Comparison of ENCODE assay signal across 11 cellular contexts in the genomic region with DNA sequence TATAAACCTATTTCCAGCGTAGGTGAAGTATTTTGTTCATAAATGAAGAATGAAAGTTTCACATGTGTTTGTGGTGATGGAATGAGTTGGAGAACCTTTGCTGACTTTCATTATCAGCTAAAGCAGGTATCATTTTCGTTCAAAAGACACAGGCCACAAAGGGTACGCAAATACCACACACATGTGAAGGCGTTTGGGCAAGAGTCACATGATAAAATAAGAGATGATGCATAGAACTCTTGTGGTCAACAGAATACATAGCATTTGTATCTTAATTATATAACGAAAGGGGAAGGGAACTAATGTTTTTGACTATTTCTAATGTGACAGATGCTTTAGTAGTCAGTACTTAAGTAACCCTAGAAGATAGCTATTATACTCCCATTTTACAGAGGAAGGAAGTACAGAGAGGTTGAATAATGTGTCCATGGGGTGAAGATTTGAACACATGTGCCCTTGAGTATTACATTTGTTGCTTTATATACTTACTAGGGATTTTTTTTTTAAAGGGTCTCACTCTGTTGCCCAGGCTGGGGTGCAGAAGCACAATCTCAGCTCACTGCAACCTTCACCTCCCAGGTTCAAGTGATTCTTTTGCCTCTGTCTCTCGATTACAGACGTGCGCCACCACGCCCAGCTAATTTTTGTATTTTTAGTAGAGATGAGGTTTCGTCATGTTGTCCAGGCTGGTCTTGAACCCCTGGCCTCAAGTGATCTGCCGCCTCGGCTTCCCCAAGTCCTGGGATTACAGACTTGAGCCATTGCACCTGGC. TPM values are rescaled to one million over a fixed set of nuclear protein-coding genes. Genes with fewer than 3 reads are reported as not detected.
A peak's percentile ranks its signal among the peaks of the same experiment; 100 is the strongest.
DNase-seq lines count a peak whose midpoint lies in the region; ATAC-seq and TF ChIP-seq lines count a peak whose summit lies in the region.
"Had no signal": no experiment of that assay in that cellular context is flagged by ENCODE, and none has a peak within 500 bp of the region (broad histone marks: within the 10 kb centered on the region; RNA-seq: fewer than 3 reads in every experiment).

No MANE protein-coding gene starts in this region.

- peak overlapping the region; percentile 56 for H3K4me2 ChIP-seq in MM.1S (ENCODE audit: low read depth, low read length)

- H3K79me2 ChIP-seq in MM.1S (ENCODE audit: low read length) = peaks cover 84% of the 10 kb centered on the region

- no peaks in the 10 kb centered on the region for H3K4me1 ChIP-seq in HEK293 (ENCODE audit: control insufficient read depth, insufficient read depth, low read length)
- peaks cover 32% of the 10 kb centered on the region for H3K4me1 ChIP-seq in MM.1S (ENCODE audit: low read length)
- peaks cover 12% of the 10 kb centered on the region for H3K4me1 ChIP-seq in psoas muscle
- H3K4me1 ChIP-seq in testis = no peaks in the 10 kb centered on the region

- intact Hi-C loops in psoas muscle (cut with DNase I) = no loop called here
- intact Hi-C loops in testis (cut with DNase I; ENCODE audit: low total_unique reads) = no loop called here

- H3K4me3 ChIP-seq in HEK293 (ENCODE audit: low read depth, low read length) (no peak overlapping the region), MM.1S (ENCODE audit: low read length) (no peak overlapping the region), psoas muscle (no peak overlapping the region), testis (no peak overlapping the region)
- H3K4me3 ChIP-seq: upper lobe of right lung had no signal

- TF ChIP-seq POLR2A in testis (IDR thresholded peaks at IDR 0.05) = no peak

- H3K36me3 ChIP-seq in HEK293 (ENCODE audit: control insufficient read depth in 2 of 2, insufficient read depth in 1 of 2, low read length in 2 of 2) (peaks cover 30 to 51% of the 10 kb centered on the region in 2 experiments), MM.1S (replicated peaks; ENCODE audit: insufficient read depth, low read length) (no peaks in the 10 kb centered on the region), psoas muscle (ENCODE audit: insufficient read depth in 1 of 2, low read depth in 1 of 2) (no peaks in the 10 kb centered on the region), testis (ENCODE audit: low read depth, missing control alignments) (no peaks in the 10 kb centered on the region)
- H3K36me3 ChIP-seq: upper lobe of right lung had no signal

- 78 to 85% (median 81%) methylated on average over 12 of the region's 12 CpGs for WGBS in psoas muscle, 3 donors
- 87 to 89% methylated on average over 12 of the region's 12 CpGs for WGBS in testis, 2 donors

- peak; percentile 67 for ATAC-seq in GM18868 (IDR thresholded peaks at IDR 0.05; ENCODE audit: unreplicated experiment)
- ATAC-seq in psoas muscle = no peak
- ATAC-seq in HG02623 (IDR thresholded peaks at IDR 0.05; ENCODE audit: unreplicated experiment) = no peak
- ATAC-seq: sciatic nerve, upper lobe of right lung had no signal

- no peaks in the 10 kb centered on the region for H3K27me3 ChIP-seq in MM.1S (replicated peaks; ENCODE audit: insufficient read depth, low read length)
- H3K27me3 ChIP-seq in psoas muscle (ENCODE audit: insufficient read depth in 3 of 3, low read length in 2 of 3) = no peaks in the 10 kb centered on the region
- H3K27me3 ChIP-seq in testis = no peaks in the 10 kb centered on the region
- H3K27me3 ChIP-seq: upper lobe of right lung had no signal

- H3K27ac ChIP-seq in HEK293 (ENCODE audit: extremely low read depth, low read depth, low read length) (no peak overlapping the region), MM.1S (ENCODE audit: low read length) (peak overlapping the region; percentile 43; the same call in 1 of the 2 replicates), psoas muscle (peak overlapping the region; percentile 38), testis (no peak overlapping the region)
- H3K27ac ChIP-seq: upper lobe of right lung had no signal

- peaks cover 16% of the 10 kb centered on the region for H4K20me1 ChIP-seq in MM.1S (ENCODE audit: insufficient read depth, low read length)

- H2AFZ ChIP-seq in MM.1S (ENCODE audit: low read length) = no peak overlapping the region

- no peak for TF ChIP-seq CTCF in HEK293 (tag by site-specific recombination; IDR thresholded peaks at IDR 0.05)
- no peak for TF ChIP-seq CTCF in MM.1S (IDR thresholded peaks at IDR 0.05; ENCODE audit: low read length)
- TF ChIP-seq CTCF in psoas muscle (IDR thresholded peaks at IDR 0.05) = no peak
- no peak for TF ChIP-seq CTCF in testis (IDR thresholded peaks at IDR 0.05)

- H3F3A ChIP-seq in MM.1S (ENCODE audit: insufficient read depth, low read length) = peaks cover 31% of the 10 kb centered on the region

- CTCF ChIA-PET in HEK293 (lab: Yijun Ruan, JAX) = interaction anchor here (0.6 to 1.5 kb wide), 3 partner anchors 29 to 239 kb away, joined by 3 to 4 read pairs (median 3); no protein-coding TSS in a partner anchor

- DNase-seq in MM.1S (peak; percentile 95), psoas muscle (no peak), occipital lobe (lab: John Stamatoyannopoulos, UW) (no peak), nucleus accumbens (lab: John Stamatoyannopoulos, UW) (no peak), testis (no peak)
- DNase-seq: NCI-H1048, upper lobe of right lung had no signal

- no peaks in the 10 kb centered on the region for H3K9me2 ChIP-seq in MM.1S (replicated peaks; ENCODE audit: insufficient read depth, low read length)

- H3K9me3 ChIP-seq in HEK293 (ENCODE audit: control insufficient read depth, insufficient read depth, low read depth, low read length) (no peaks in the 10 kb centered on the region), MM.1S (replicated peaks; ENCODE audit: insufficient read depth, low read length) (no peaks in the 10 kb centered on the region), psoas muscle (no peaks in the 10 kb centered on the region), testis (no peaks in the 10 kb centered on the region)
- H3K9me3 ChIP-seq: upper lobe of right lung had no signal

- H3K9ac ChIP-seq in MM.1S (ENCODE audit: low read length) = no peak overlapping the region

- POLR2A ChIA-PET in HEK293 (lab: Yijun Ruan, JAX) = no interaction called here

TF ChIP-seq in HEK293, 187 proteins besides CTCF, POLR2A, EP300 and RAD21:
- TF ChIP-seq, protein P1, sequence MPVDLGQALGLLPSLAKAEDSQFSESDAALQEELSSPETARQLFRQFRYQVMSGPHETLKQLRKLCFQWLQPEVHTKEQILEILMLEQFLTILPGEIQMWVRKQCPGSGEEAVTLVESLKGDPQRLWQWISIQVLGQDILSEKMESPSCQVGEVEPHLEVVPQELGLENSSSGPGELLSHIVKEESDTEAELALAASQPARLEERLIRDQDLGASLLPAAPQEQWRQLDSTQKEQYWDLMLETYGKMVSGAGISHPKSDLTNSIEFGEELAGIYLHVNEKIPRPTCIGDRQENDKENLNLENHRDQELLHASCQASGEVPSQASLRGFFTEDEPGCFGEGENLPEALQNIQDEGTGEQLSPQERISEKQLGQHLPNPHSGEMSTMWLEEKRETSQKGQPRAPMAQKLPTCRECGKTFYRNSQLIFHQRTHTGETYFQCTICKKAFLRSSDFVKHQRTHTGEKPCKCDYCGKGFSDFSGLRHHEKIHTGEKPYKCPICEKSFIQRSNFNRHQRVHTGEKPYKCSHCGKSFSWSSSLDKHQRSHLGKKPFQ (tag by site-specific recombination; IDR thresholded peaks at IDR 0.05) = no peak
- TF ChIP-seq BCL11B (tag by site-specific recombination; IDR thresholded peaks at IDR 0.05; ENCODE audit: low read depth) (no peak), ZNF121 (tag by site-specific recombination; IDR thresholded peaks at IDR 0.05) (peak; percentile 91), ZNF623 (tag by site-specific recombination; IDR thresholded peaks at IDR 0.05) (no peak)

RNA-seq across cellular contexts. Expression of a gene that starts 4.8 kb away (rescaled TPM):
- total RNA-seq in psoas muscle (10 to 100 TPM; 52.6 to 82.1 (median 75.2) TPM), occipital lobe (16.4 TPM), testis (10 to 100 TPM; 31.7 to 36.4 TPM)
- polyA plus RNA-seq in psoas muscle (10 to 100 TPM; 22.1 to 49.8 (median 22.7) TPM), testis (ENCODE audit: insufficient read depth, low read depth, low replicate concordance) (52.9 TPM)

RNA-seq across cellular contexts. Expression of a gene that starts 4.9 kb away (rescaled TPM):
- total RNA-seq in psoas muscle = 10 to 100 TPM in 2 of 4 donors, 1 to 10 TPM in 2; 8.8 to 18.0 (median 12.7) TPM
- 10 to 100 TPM in 1 of 3 donors, 1 to 10 TPM in 2; 8.0 to 22.4 (median 8.4) TPM for polyA plus RNA-seq in psoas muscle
- 9.8 TPM for total RNA-seq in occipital lobe
- total RNA-seq in testis = 10 to 100 TPM; 21.2 to 23.0 TPM
- polyA plus RNA-seq in testis (ENCODE audit: insufficient read depth, low read depth, low replicate concordance) = 14.4 TPM

Comparison
In these comparisons a context has a peak if more than half of its experiments do, and no peak if none do; other contexts are left out.
1. H3K27ac ChIP-seq: peak in MM.1S (single experiment) and psoas muscle (single experiment); none in HEK293 (single experiment) and testis (0 of 2).